7 cellular contexts compared by ENCODE assay signal in the genomic region with DNA sequence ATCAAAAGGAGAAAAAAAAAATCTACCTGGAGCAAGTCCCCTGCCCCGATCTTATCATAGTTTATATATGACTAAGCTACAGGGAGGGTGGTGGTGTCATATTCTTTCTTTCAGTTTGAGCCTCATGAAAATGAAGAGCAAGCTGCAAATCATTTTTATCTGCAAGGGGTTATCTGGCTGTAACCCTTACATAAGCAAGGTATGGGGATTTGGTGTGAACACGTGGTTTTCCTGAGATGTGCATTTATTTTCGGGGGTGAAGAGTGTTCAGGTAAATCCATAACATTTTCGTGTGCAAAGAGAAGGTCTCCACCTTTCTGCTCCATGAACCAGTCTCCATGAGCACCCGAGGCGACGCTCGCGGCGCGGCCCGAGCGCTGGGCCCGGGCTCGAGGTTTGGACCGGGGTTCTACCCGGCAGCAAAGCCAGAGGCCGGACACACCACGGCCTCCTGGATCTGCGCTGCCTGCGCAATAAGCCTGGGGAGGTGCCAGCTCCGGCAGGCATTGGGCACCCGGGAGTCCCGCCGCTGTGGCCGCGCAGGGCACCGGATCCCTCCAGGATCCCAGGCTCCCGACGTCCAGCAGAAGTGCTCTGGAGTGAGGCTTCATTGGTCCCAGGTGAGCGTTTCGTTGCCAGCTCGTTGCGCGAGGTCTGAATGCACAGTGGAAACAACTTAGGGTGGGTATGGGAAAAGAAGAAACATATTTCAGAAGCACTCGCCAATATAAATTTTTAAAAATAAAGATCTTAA. TPM values are rescaled to one million over a fixed set of nuclear protein-coding genes. Genes with fewer than 3 reads are reported as not detected.
DNase-seq lines count a peak whose midpoint lies in the region; ATAC-seq and TF ChIP-seq lines count a peak whose summit lies in the region.

No MANE protein-coding gene starts in this region.

- no peaks in the 10 kb centered on the region for H3K9me3 ChIP-seq in OCI-LY1 (ENCODE audit: low read length)
- H3K9me3 ChIP-seq in ascending aorta, result no peaks in the 10 kb centered on the region

- ATAC-seq in GM19468 (IDR thresholded peaks at IDR 0.05; ENCODE audit: extremely low read depth, unreplicated experiment), result peak; percentile 7
- peak; percentile 15 for ATAC-seq in HG03558 (IDR thresholded peaks at IDR 0.05; ENCODE audit: extremely low read depth, unreplicated experiment)
- peak; percentile 96 for ATAC-seq in left ventricle myocardium superior

- H3K4me2 ChIP-seq in OCI-LY1 (ENCODE audit: low read length), result peak overlapping the region; percentile 94

- no peaks in the 10 kb centered on the region for H4K20me1 ChIP-seq in OCI-LY1 (ENCODE audit: insufficient read depth, low read length)

- peak overlapping the region; percentile 77 for H3K4me3 ChIP-seq in OCI-LY1 (ENCODE audit: low read depth, low read length, poor library complexity, severe bottlenecking)
- peak overlapping the region; percentile 56 to 96 for H3K4me3 ChIP-seq in ascending aorta

- no peak for TF ChIP-seq CTCF in OCI-LY1 (IDR thresholded peaks at IDR 0.05; ENCODE audit: low read length)
- TF ChIP-seq CTCF in ascending aorta (IDR thresholded peaks at IDR 0.05), result no peak

- H3K36me3 ChIP-seq in OCI-LY1 (ENCODE audit: insufficient read depth, low read length) (no peaks in the 10 kb centered on the region), ascending aorta (no peaks in the 10 kb centered on the region)

- H3K9ac ChIP-seq in OCI-LY1 (ENCODE audit: low read length), result peak overlapping the region; percentile 61

- DNase-seq in EL (peak; percentile 83), ascending aorta (ENCODE audit: low spot score in 2 of 2) (peak; percentile 25 to 91), left ventricle myocardium superior (peak; percentile 90), pons (ENCODE audit: low spot score) (peak; percentile 89)

- H3K79me2 ChIP-seq in OCI-LY1 (ENCODE audit: insufficient read depth, low read length), result no peaks in the 10 kb centered on the region

- H3K9me2 ChIP-seq in OCI-LY1 (ENCODE audit: low read depth, low read length), result no peaks in the 10 kb centered on the region

- H3K27ac ChIP-seq in OCI-LY1 (ENCODE audit: low read depth, low read length, poor library complexity, severe bottlenecking), result no peak overlapping the region
- peak overlapping the region; percentile 87 to 99 for H3K27ac ChIP-seq in ascending aorta

- intact Hi-C loops in ascending aorta (cut with DNase I) (loop anchor here (1.0 kb wide), 2 partner anchors 58 to 66 kb away; no protein-coding TSS in a partner anchor), left ventricle myocardium superior (cut with micrococcal nuclease) (loop anchor here (5.0 kb wide), 1 partner anchor 58 kb away; no protein-coding TSS in a partner anchor)

- no peaks in the 10 kb centered on the region for H3F3A ChIP-seq in OCI-LY1 (ENCODE audit: insufficient read depth, low read length)

- H3K27me3 ChIP-seq in OCI-LY1 (ENCODE audit: insufficient read depth, low read length) (no peaks in the 10 kb centered on the region), ascending aorta (no peaks in the 10 kb centered on the region)

- H3K4me1 ChIP-seq in OCI-LY1 (ENCODE audit: insufficient read depth, low read length, severe bottlenecking), result peaks cover 17% of the 10 kb centered on the region
- peaks cover 0 to 4% of the 10 kb centered on the region in 2 donors for H3K4me1 ChIP-seq in ascending aorta

- peak overlapping the region; percentile 63; the same call in 1 of the 2 replicates for H2AFZ ChIP-seq in OCI-LY1 (ENCODE audit: low read length)

RNA-seq across cellular contexts. Expression of a gene that starts 36.1 kb away (rescaled TPM):
- total RNA-seq in ascending aorta (20.0 TPM), left ventricle myocardium superior (18.5 TPM)

Comparison
In these comparisons a context has a peak if more than half of its experiments do, and no peak if none do; other contexts are left out.
1. ATAC-seq: peak in every context shown above with its lines; median percentile 96 in left ventricle myocardium superior; 15 in HG03558; 7 in GM19468.